Comparison of ENCODE assay signal across 8 cellular contexts in the genomic region with DNA sequence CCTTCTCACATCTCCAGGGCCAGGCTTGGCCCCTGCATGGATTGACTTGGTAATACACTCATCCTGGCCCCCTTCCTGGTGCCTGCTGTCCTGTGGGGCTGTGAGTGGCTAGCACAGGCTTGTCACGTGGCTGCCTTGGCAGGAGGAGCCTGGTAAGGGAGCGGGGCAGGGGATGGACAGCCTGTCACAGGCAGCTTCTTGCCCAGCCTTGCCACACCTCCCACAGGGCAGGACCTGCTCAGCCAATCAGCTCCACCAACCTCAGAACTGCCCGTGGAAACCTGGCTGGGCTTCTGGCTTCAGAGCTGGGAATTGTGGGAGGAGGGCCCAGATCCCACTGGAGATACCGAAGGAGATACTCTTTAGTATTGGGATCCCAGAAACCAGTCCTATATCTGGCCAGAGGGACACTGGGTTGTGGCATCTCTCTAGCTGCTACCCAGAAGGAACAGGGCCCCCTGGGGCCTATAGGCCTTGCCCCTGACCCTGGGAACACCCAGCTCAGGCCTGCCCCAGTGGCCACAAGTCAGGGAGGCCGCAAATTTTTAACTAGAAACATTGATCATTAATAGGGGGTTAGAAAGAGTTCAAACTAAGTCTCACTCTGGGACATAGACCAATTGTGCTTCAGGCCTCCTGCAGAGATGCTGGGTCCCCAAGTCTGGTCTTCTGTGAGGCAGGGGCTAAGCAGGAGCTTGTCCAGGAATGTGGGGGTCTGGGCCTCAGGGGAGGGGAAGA.
DNase-seq lines count a peak whose midpoint lies in the region; ATAC-seq lines count a peak whose summit lies in the region.

A gene (plus strand): TSS at position 330 of the 738 bp plus-strand sequence. CDS start 315 bp downstream, at position 645.

- no peaks in the 10 kb centered on the region for H3K9me3 Mint-ChIP-seq in stimulated activated naive CD8-positive, alpha-beta T cell treated with anti-CD3 and anti-CD28 coated beads, Interleukin-15, amount 100 ng/mL, for 72 hours

- H3K27ac Mint-ChIP-seq in stimulated activated naive CD8-positive, alpha-beta T cell treated with anti-CD3 and anti-CD28 coated beads, Interleukin-15, amount 100 ng/mL, for 72 hours: peak within 1 kb of the TSS; percentile 27 to 83

- H3K4me1 Mint-ChIP-seq in stimulated activated naive CD8-positive, alpha-beta T cell treated with anti-CD3 and anti-CD28 coated beads, Interleukin-15, amount 100 ng/mL, for 72 hours: no peaks in the 10 kb centered on the region

- DNase-seq in DMS53 (lab: John Stamatoyannopoulos, UW) (peak; percentile 69), astrocyte of the hippocampus (ENCODE audit: low read depth, low spot score) (peak; percentile 88), hypothalamus (lab: John Stamatoyannopoulos, UW) (peak in 48 of 51 donors; percentile 18 to 98 (median 86)), AML-193 (lab: John Stamatoyannopoulos, UW) (no peak), KBM-7 (no peak), T-helper 9 cell (no peak)
- DNase-seq in stimulated activated naive CD8-positive, alpha-beta T cell treated with anti-CD3 and anti-CD28 coated beads, Interleukin-15, amount 100 ng/mL, for 72 hours: no peak

- ATAC-seq in HG03460 (IDR thresholded peaks at IDR 0.05; ENCODE audit: unreplicated experiment): peak; percentile 66
- no peak for ATAC-seq in stimulated activated naive CD8-positive, alpha-beta T cell treated with anti-CD3 and anti-CD28 coated beads, Interleukin-15, amount 100 ng/mL, for 72 hours

- in situ Hi-C loops in KBM-7 (cut with MboI; ENCODE audit: low pct_unique_long_range_greater_than_20kb, low sequenced_read_pairs): no loop called here

- no peaks in the 10 kb centered on the region for H3K27me3 Mint-ChIP-seq in stimulated activated naive CD8-positive, alpha-beta T cell treated with anti-CD3 and anti-CD28 coated beads, Interleukin-15, amount 100 ng/mL, for 72 hours

- no peak within 1 kb of the TSS for H3K4me3 Mint-ChIP-seq in stimulated activated naive CD8-positive, alpha-beta T cell treated with anti-CD3 and anti-CD28 coated beads, Interleukin-15, amount 100 ng/mL, for 72 hours

Comparison
In these comparisons a context has a peak if more than half of its experiments do, and no peak if none do; other contexts are left out.
1. DNase-seq: peak in DMS53 (single experiment), astrocyte of the hippocampus (single experiment) and hypothalamus (48 of 51); none in stimulated activated naive CD8-positive, alpha-beta T cell treated with anti-CD3 and anti-CD28 coated beads, Interleukin-15, amount 100 ng/mL, for 72 hours (0 of 2), AML-193 (0 of 2), KBM-7 (single experiment) and T-helper 9 cell (single experiment).